12 cellular contexts compared by ENCODE assay signal in the genomic region with DNA sequence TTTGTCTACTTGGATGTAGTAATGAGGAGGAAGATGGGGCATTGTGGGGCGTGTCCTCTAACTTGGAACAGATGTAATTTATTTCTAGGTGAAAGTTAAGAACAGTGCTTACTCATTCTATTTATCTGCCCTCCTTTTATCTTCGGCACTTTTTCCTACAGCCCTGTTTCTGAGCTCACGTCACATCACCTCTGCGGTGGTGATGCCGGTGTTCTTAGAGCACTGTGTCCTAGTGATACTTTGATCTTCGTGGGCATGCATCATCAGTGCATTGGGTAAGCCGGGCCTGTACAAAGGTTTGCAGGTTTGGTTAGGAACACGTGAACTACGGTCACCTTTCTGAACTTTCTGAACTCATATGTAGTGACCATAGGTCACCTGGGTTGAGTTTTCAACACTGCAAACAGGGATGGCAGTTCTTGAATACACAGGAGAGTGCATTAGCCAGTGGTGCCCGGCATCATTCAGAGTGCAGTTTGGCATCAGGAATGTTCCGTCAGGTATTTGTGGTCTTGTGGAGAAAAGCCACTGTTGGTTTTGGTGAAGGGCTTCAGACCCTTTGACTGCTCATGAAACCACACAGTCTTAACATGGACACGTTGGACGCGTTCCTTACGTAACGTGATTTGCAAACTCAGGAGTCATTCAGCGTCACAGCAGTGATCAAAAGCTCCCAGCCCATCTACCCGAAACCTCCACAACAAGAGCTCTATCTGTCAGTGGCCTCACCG. TPM values are rescaled to one million over a fixed set of nuclear protein-coding genes. Genes with fewer than 3 reads are reported as not detected.
DNase-seq lines count a peak whose midpoint lies in the region; ATAC-seq and TF ChIP-seq lines count a peak whose summit lies in the region.
"Had no signal": no experiment of that assay in that cellular context is flagged by ENCODE, and none has a peak within 500 bp of the region (broad histone marks: within the 10 kb centered on the region; RNA-seq: fewer than 3 reads in every experiment).

No MANE protein-coding gene starts in this region.

- no peak overlapping the region for H2AFZ ChIP-seq in SK-N-SH (ENCODE audit: low read depth)

- TF ChIP-seq CTCF in fibroblast of villous mesenchyme (IDR thresholded peaks at IDR 0.05; ENCODE audit: insufficient read depth, low read depth, low read length) (no peak), SK-N-SH (IDR thresholded peaks at IDR 0.05) (no peak)

- no peaks in the 10 kb centered on the region for H3K36me3 ChIP-seq in SK-N-SH (replicated peaks in 1 of 2; ENCODE audit: control insufficient read depth in 1 of 2, insufficient read depth in 2 of 2, low read length in 1 of 2)
- H3K36me3 ChIP-seq: WERI-Rb-1 had no signal

- peaks cover 10% of the 10 kb centered on the region for H4K20me1 ChIP-seq in SK-N-SH (ENCODE audit: insufficient read depth)

- H3K4me1 ChIP-seq in SK-N-SH (ENCODE audit: control insufficient read depth in 1 of 2, insufficient read depth in 2 of 2, low read depth in 1 of 2, low read length in 1 of 2) = peaks cover 5 to 6% of the 10 kb centered on the region in 2 experiments; a peak in 2 of 4 replicates

- peaks cover 3% of the 10 kb centered on the region for H3F3A ChIP-seq in SK-N-SH (replicated peaks; ENCODE audit: insufficient read depth)

- no peak overlapping the region for H3K27ac ChIP-seq in SK-N-SH (ENCODE audit: low read depth in 2 of 2, low read length in 1 of 2)
- H3K27ac ChIP-seq: esophagus squamous epithelium, WERI-Rb-1 had no signal

- CTCF ChIA-PET in SK-N-SH (lab: Yijun Ruan, JAX) = interaction anchor here (0.6 to 1.1 kb wide), 2 partner anchors 27 to 73 kb away, joined by 3 read pairs; no protein-coding TSS in a partner anchor

- 92% methylated on average over 19 of the region's 19 CpGs for whole genome bisulfite sequencing in SK-N-SH (ENCODE audit: low lambda C conversion rate)

- no peak for TF ChIP-seq EP300 in SK-N-SH (IDR thresholded peaks at IDR 0.05; ENCODE audit: borderline replicate concordance in 1 of 2, low read depth in 1 of 2, low read length in 1 of 2)

- no peaks in the 10 kb centered on the region for H3K27me3 ChIP-seq in SK-N-SH (ENCODE audit: insufficient read depth)
- H3K27me3 ChIP-seq: esophagus squamous epithelium had no signal

- H3K79me2 ChIP-seq in SK-N-SH (ENCODE audit: insufficient read depth) = peaks cover 49% of the 10 kb centered on the region

- no peak overlapping the region for H3K4me3 ChIP-seq in fibroblast of villous mesenchyme (ENCODE audit: low read depth, low read length)
- no peak overlapping the region for H3K4me3 ChIP-seq in SK-N-SH (ENCODE audit: low read depth in 2 of 2, low read length in 1 of 2)
- H3K4me3 ChIP-seq: esophagus squamous epithelium had no signal

- no peaks in the 10 kb centered on the region for H3K9me2 ChIP-seq in SK-N-SH

- DNase-seq in HuH-7.5 (ENCODE audit: low spot score) = peak; percentile 25
- peak; percentile 33 for DNase-seq in activated T-cell treated with anti-CD3 and anti-CD28 coated beads, Interleukin-2, amount 50 U/mL, for 1 hour
- DNase-seq in fibroblast of villous mesenchyme (ENCODE audit: low read depth) = peak; percentile 28
- DNase-seq in stimulated activated CD4-positive, alpha-beta T cell treated with anti-CD3 and anti-CD28 coated beads, Interleukin-15, amount 100 ng/mL, for 24 hours = peak; percentile 67
- DNase-seq in SK-N-SH = no peak
- DNase-seq in GDM1 (lab: John Stamatoyannopoulos, UW) = no peak
- no peak for DNase-seq in ecto neural progenitor cell (ENCODE audit: low spot score)
- DNase-seq: esophagus squamous epithelium, IMR-90, NCI-H2081, WERI-Rb-1 had no signal

- no peak overlapping the region for H3K4me2 ChIP-seq in SK-N-SH

- no peak for TF ChIP-seq RAD21 in SK-N-SH (IDR thresholded peaks at IDR 0.05; ENCODE audit: low read length)

- no peaks in the 10 kb centered on the region for H3K9me3 ChIP-seq in SK-N-SH
- H3K9me3 ChIP-seq: esophagus squamous epithelium had no signal

- POLR2A ChIA-PET in SK-N-SH (lab: Yijun Ruan, JAX) = interaction anchor here (0.6 kb wide), 1 partner anchor 27 kb away, joined by 3 read pairs; no protein-coding TSS in a partner anchor

- no peak for ATAC-seq in GM18502 (IDR thresholded peaks at IDR 0.05; ENCODE audit: poor library complexity, unreplicated experiment)

- no peak overlapping the region for H3K9ac ChIP-seq in SK-N-SH

TF ChIP-seq in SK-N-SH, 30 proteins besides CTCF, POLR2A, EP300 and RAD21:
- no peak for TF ChIP-seq NRF1 (IDR thresholded peaks at IDR 0.05; ENCODE audit: low read depth, low read length)
- TF ChIP-seq GABPA (IDR thresholded peaks at IDR 0.05; ENCODE audit: low read depth) = no peak
- TF ChIP-seq RXRA (IDR thresholded peaks at IDR 0.05; ENCODE audit: borderline replicate concordance, low read depth) = no peak
- TF ChIP-seq MXI1 (IDR thresholded peaks at IDR 0.05; ENCODE audit: low read depth, low read length) = no peak
- TF ChIP-seq, protein P1, sequence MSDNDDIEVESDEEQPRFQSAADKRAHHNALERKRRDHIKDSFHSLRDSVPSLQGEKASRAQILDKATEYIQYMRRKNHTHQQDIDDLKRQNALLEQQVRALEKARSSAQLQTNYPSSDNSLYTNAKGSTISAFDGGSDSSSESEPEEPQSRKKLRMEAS (IDR thresholded peaks at IDR 0.05; ENCODE audit: low read depth) = no peak
- TF ChIP-seq CHD2 (IDR thresholded peaks at IDR 0.05; ENCODE audit: low read length, partially characterized antibody) = no peak
- no peak for TF ChIP-seq ELF1 (IDR thresholded peaks at IDR 0.05)
- no peak for TF ChIP-seq SMC3 (IDR thresholded peaks at IDR 0.05; ENCODE audit: low read depth, low read length)
- TF ChIP-seq TAF1 (IDR thresholded peaks at IDR 0.05; ENCODE audit: borderline replicate concordance, low read depth, low read length) = no peak
- TF ChIP-seq ZBTB33 (IDR thresholded peaks at IDR 0.05; ENCODE audit: borderline replicate concordance, low read depth) = no peak
- TF ChIP-seq, protein P2, sequence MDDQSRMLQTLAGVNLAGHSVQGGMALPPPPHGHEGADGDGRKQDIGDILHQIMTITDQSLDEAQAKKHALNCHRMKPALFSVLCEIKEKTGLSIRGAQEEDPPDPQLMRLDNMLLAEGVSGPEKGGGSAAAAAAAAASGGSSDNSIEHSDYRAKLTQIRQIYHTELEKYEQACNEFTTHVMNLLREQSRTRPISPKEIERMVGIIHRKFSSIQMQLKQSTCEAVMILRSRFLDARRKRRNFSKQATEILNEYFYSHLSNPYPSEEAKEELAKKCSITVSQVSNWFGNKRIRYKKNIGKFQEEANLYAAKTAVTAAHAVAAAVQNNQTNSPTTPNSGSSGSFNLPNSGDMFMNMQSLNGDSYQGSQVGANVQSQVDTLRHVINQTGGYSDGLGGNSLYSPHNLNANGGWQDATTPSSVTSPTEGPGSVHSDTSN (IDR thresholded peaks at IDR 0.05) = no peak
- TF ChIP-seq EZH2phosphoT487 (IDR thresholded peaks at IDR 0.05; ENCODE audit: borderline replicate concordance, low read depth) = no peak
TF ChIP-seq in SK-N-SH: peak in this region for 0.

RNA-seq across cellular contexts. Expression of gene POR, which starts 5.6 kb away (rescaled TPM):
- total RNA-seq in fibroblast of villous mesenchyme = 77.0 and 90.7 TPM in 2 replicates
- 55.8 and 68.7 TPM in 2 replicates for polyA plus RNA-seq in SK-N-SH (2012; rRNA removed)
- polyA plus RNA-seq in SK-N-SH (2012; cell fraction: cytosol; rRNA removed) = 22.1 and 32.8 TPM in 2 replicates
- polyA plus RNA-seq in SK-N-SH (2012; cell fraction: nucleus; rRNA removed) = 129 and 157 TPM in 2 replicates

RNA-seq across cellular contexts. Expression of gene RHBDD2, which starts 41.8 kb away (rescaled TPM):
- total RNA-seq in fibroblast of villous mesenchyme = 20.7 and 26.1 TPM in 2 replicates
- 68.8 and 77.6 TPM in 2 replicates for polyA plus RNA-seq in SK-N-SH (2012; rRNA removed)
- polyA plus RNA-seq in SK-N-SH (2012; cell fraction: cytosol; rRNA removed) = 29.3 and 44.2 TPM in 2 replicates
- 71.0 and 91.8 TPM in 2 replicates for polyA plus RNA-seq in SK-N-SH (2012; cell fraction: nucleus; rRNA removed)

Comparison
In these comparisons a context has a peak if more than half of its experiments do, and no peak if none do; other contexts are left out.
1. DNase-seq: peak in HuH-7.5 (single experiment), activated T-cell treated with anti-CD3 and anti-CD28 coated beads, Interleukin-2, amount 50 U/mL, for 1 hour (single experiment), fibroblast of villous mesenchyme (single experiment) and stimulated activated CD4-positive, alpha-beta T cell treated with anti-CD3 and anti-CD28 coated beads, Interleukin-15, amount 100 ng/mL, for 24 hours (single experiment); none in SK-N-SH (single experiment), GDM1 (single experiment) and ecto neural progenitor cell (single experiment).